In the genomic region with DNA sequence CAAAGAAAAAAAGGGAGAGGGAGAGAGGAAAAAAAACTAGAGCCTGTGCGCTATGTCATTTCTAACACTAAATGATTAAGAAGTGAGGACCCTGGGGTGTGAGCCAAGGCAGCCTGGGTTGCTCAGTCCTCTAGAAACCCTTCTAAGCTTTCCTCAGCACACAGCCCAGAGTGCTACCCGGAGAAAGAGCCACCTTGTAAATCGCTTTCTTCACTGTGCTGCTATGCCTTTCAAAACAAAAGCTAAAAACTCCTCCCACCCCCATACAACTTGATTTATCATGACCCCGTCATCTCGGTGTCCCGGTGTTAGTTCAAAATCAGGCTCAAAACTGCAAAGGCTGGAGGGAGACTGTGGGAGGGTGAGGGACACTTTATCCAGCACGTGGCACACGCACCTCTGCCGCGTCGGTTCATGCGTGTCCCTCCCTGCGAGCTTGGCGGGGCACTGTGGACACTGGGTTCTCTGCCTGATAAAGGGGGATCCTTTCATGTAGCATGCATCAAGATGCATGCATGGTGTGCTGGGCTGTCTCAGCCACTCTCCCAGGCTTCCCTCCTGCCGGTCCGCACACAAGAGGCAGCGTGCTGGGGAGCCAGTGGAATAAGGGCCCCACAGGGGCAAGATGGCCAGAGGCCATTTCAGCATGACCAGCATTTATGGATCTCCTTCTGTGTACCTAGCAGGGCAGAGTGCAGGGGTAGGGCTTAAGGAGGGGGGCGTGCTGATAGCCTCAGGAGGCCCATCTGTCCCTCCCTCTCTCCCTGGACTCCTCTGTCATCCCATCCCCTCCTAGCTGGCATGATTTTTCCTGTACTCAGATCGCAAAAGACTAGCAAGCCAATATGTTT, we compare ENCODE assay signal across 12 cellular contexts.
DNase-seq lines count a peak whose midpoint lies in the region; ATAC-seq and TF ChIP-seq lines count a peak whose summit lies in the region.
"Had no signal": no experiment of that assay in that cellular context is flagged by ENCODE, and none has a peak within 500 bp of the region (broad histone marks: within the 10 kb centered on the region; RNA-seq: fewer than 3 reads in every experiment).

No MANE protein-coding gene starts in this region.

- H3K4me1 ChIP-seq in HUES48 (ENCODE audit: control insufficient read depth, insufficient read depth, low read length), result 0 out of 2 replicates have a peak, but pooled peaks cover 2% of the 10 kb centered on the region
- H3K4me1 ChIP-seq in lung (ENCODE audit: control insufficient read depth in 2 of 2, insufficient read depth in 2 of 2, low read length in 2 of 2), result peaks cover 15 to 37% of the 10 kb centered on the region in 2 donors

- H3K27ac ChIP-seq in HUES48 (ENCODE audit: low read depth, low read length) (peak overlapping the region; percentile 82), lung (ENCODE audit: low read depth in 1 of 2, low read length in 1 of 2) (peak overlapping the region; percentile 75 to 91)

- H3K27me3 ChIP-seq in HUES48 (ENCODE audit: control insufficient read depth, insufficient read depth, low read length) (no peaks in the 10 kb centered on the region), lung (ENCODE audit: control insufficient read depth, insufficient read depth) (no peaks in the 10 kb centered on the region)
- H3K27me3 ChIP-seq: pancreas had no signal

- peak overlapping the region; percentile 97 for H3K27ac Mint-ChIP-seq in dendritic cell treated with granulocyte-macrophage colony-stimulating factor and Interleukin-4, amounts not matched to agents 40 ng/mL and 50 ng/mL, for 4 days
- H3K27ac Mint-ChIP-seq in activated CD4-positive, alpha-beta T cell treated with anti-CD3 and anti-CD28 coated beads, Interleukin-2, amount 10 ng/mL, durations not matched to agents 7 days and 5 days, result no peak overlapping the region
- H3K27ac Mint-ChIP-seq: activated naive CD8-positive, alpha-beta T cell treated with anti-CD3 and anti-CD28 coated beads for 36 hours had no signal

- POLR2A ChIA-PET in activated CD4-positive, alpha-beta T cell treated with anti-CD3 and anti-CD28 coated beads, Interleukin-2, amount 10 ng/mL, durations not matched to agents 7 days and 5 days (lab: Charles Lee), result interaction anchor here (0.6 kb wide), 1 partner anchor 303 kb away, joined by 5 read pairs; no protein-coding TSS in a partner anchor

- TF ChIP-seq CTCF in lung (IDR thresholded peaks at IDR 0.05; ENCODE audit: control extremely low read depth, extremely low read depth), result no peak

- intact Hi-C loops in dendritic cell treated with granulocyte-macrophage colony-stimulating factor and Interleukin-4, amounts not matched to agents 40 ng/mL and 50 ng/mL, for 4 days (cut with micrococcal nuclease), result loop anchor here (2.0 to 10.0 kb wide), 4 partner anchors 52 to 464 kb away; no protein-coding TSS in a partner anchor

- H3K4me3 ChIP-seq in HUES48 (ENCODE audit: low read depth, low read length) (no peak overlapping the region), lung (no peak overlapping the region)

- H3K36me3 ChIP-seq in HUES48 (ENCODE audit: control insufficient read depth, insufficient read depth, low read length), result no peaks in the 10 kb centered on the region
- peaks cover 0 to 1% of the 10 kb centered on the region in 2 donors for H3K36me3 ChIP-seq in lung (ENCODE audit: control insufficient read depth in 2 of 2, insufficient read depth in 2 of 2, low read length in 2 of 2)
- H3K36me3 ChIP-seq: pancreas had no signal

- WGBS in lung, 2 donors, result 67 to 75% methylated on average over 19 of the region's 19 CpGs

- H3K9me3 ChIP-seq in HUES48 (ENCODE audit: control insufficient read depth, insufficient read depth, low read length), result no peaks in the 10 kb centered on the region
- no peaks in the 10 kb centered on the region for H3K9me3 ChIP-seq in lung (ENCODE audit: control insufficient read depth in 2 of 2, insufficient read depth in 1 of 2, low read length in 1 of 2)
- H3K9me3 ChIP-seq: pancreas had no signal

- no peak for ATAC-seq in lung (ENCODE audit: insufficient read depth, low FRiP score)
- ATAC-seq in GM21737 (IDR thresholded peaks at IDR 0.05; ENCODE audit: unreplicated experiment), result no peak

- H3K4me3 Mint-ChIP-seq in dendritic cell treated with granulocyte-macrophage colony-stimulating factor and Interleukin-4, amounts not matched to agents 40 ng/mL and 50 ng/mL, for 4 days, result peak overlapping the region; percentile 69
- H3K4me3 Mint-ChIP-seq in activated CD4-positive, alpha-beta T cell treated with anti-CD3 and anti-CD28 coated beads, Interleukin-2, amount 10 ng/mL, durations not matched to agents 7 days and 5 days, result no peak overlapping the region
- H3K4me3 Mint-ChIP-seq: activated naive CD8-positive, alpha-beta T cell treated with anti-CD3 and anti-CD28 coated beads for 36 hours had no signal

- H3K27me3 Mint-ChIP-seq in dendritic cell treated with granulocyte-macrophage colony-stimulating factor and Interleukin-4, amounts not matched to agents 40 ng/mL and 50 ng/mL, for 4 days, result peaks cover 3% of the 10 kb centered on the region
- H3K27me3 Mint-ChIP-seq in activated CD4-positive, alpha-beta T cell treated with anti-CD3 and anti-CD28 coated beads, Interleukin-2, amount 10 ng/mL, durations not matched to agents 7 days and 5 days, result no peaks in the 10 kb centered on the region
- H3K27me3 Mint-ChIP-seq: activated naive CD8-positive, alpha-beta T cell treated with anti-CD3 and anti-CD28 coated beads for 36 hours had no signal

- DNase-seq in lung (ENCODE audit: low spot score) (no peak), superior temporal gyrus (ENCODE audit: extremely low spot score) (peak; percentile 14), NCI-H128 (lab: John Stamatoyannopoulos, UW; ENCODE audit: unreplicated experiment) (no peak), T1000 (lab: John Stamatoyannopoulos, UW) (no peak)
- DNase-seq in activated CD4-positive, alpha-beta T cell treated with anti-CD3 and anti-CD28 coated beads, Interleukin-2, amount 10 ng/mL, durations not matched to agents 7 days and 5 days, result no peak
- DNase-seq: activated naive CD8-positive, alpha-beta T cell treated with anti-CD3 and anti-CD28 coated beads for 36 hours; DMS79 treated with DMSO at 0.1 percent for 48 hours; Kasumi-1 had no signal

- no peak overlapping the region for H3K9ac ChIP-seq in HUES48 (ENCODE audit: low read depth, low read length)

- H3K4me1 Mint-ChIP-seq in dendritic cell treated with granulocyte-macrophage colony-stimulating factor and Interleukin-4, amounts not matched to agents 40 ng/mL and 50 ng/mL, for 4 days (ENCODE audit: low read depth), result peaks cover 96% of the 10 kb centered on the region
- peaks cover 17% of the 10 kb centered on the region for H3K4me1 Mint-ChIP-seq in activated CD4-positive, alpha-beta T cell treated with anti-CD3 and anti-CD28 coated beads, Interleukin-2, amount 10 ng/mL, durations not matched to agents 7 days and 5 days

- no peaks in the 10 kb centered on the region for H3K9me3 Mint-ChIP-seq in dendritic cell treated with granulocyte-macrophage colony-stimulating factor and Interleukin-4, amounts not matched to agents 40 ng/mL and 50 ng/mL, for 4 days
- no peaks in the 10 kb centered on the region for H3K9me3 Mint-ChIP-seq in activated CD4-positive, alpha-beta T cell treated with anti-CD3 and anti-CD28 coated beads, Interleukin-2, amount 10 ng/mL, durations not matched to agents 7 days and 5 days
- H3K9me3 Mint-ChIP-seq: activated naive CD8-positive, alpha-beta T cell treated with anti-CD3 and anti-CD28 coated beads for 36 hours had no signal

- CTCF ChIA-PET in activated CD4-positive, alpha-beta T cell treated with anti-CD3 and anti-CD28 coated beads, Interleukin-2, amount 10 ng/mL, durations not matched to agents 7 days and 5 days (lab: Charles Lee), result interaction anchor here (1.1 to 1.7 kb wide), 2 partner anchors 11 to 15 kb away, joined by 3 to 4 read pairs; no protein-coding TSS in a partner anchor

- H3K36me3 Mint-ChIP-seq in dendritic cell treated with granulocyte-macrophage colony-stimulating factor and Interleukin-4, amounts not matched to agents 40 ng/mL and 50 ng/mL, for 4 days (ENCODE audit: low read depth), result peaks cover 6% of the 10 kb centered on the region
- no peaks in the 10 kb centered on the region for H3K36me3 Mint-ChIP-seq in activated CD4-positive, alpha-beta T cell treated with anti-CD3 and anti-CD28 coated beads, Interleukin-2, amount 10 ng/mL, durations not matched to agents 7 days and 5 days (ENCODE audit: low read depth)
- H3K36me3 Mint-ChIP-seq: activated naive CD8-positive, alpha-beta T cell treated with anti-CD3 and anti-CD28 coated beads for 36 hours had no signal
